In genomic region chr11:1245717-1246116, GRCh38 we compare ENCODE assay signal across 12 cellular contexts. TPM values are rescaled to one million over a fixed set of nuclear protein-coding genes. Genes with fewer than 3 reads are reported as not detected.
"Had no signal": no experiment of that assay in that cellular context is flagged by ENCODE, and none has a peak within 500 bp of the region (broad histone marks: within the 10 kb centered on the region; RNA-seq: fewer than 3 reads in every experiment).

No MANE protein-coding gene starts in this region.

RNA-seq across cellular contexts. Expression of gene MUC5B, which starts 22.9 kb away (rescaled TPM):
- total RNA-seq: activated CD4-positive, alpha-beta memory T cell treated with anti-CD3 and anti-CD28 coated beads, Interleukin-2, amount 10 ng/mL, durations not matched to agents 7 days and 5 days; activated CD4-positive, alpha-beta T cell treated with anti-CD3 and anti-CD28 coated beads for 36 hours; activated CD4-positive, alpha-beta T cell treated with anti-CD3 and anti-CD28 coated beads, Interleukin-2, amount 10 ng/mL, durations not matched to agents 7 days and 5 days; activated CD8-positive, alpha-beta memory T cell treated with anti-CD3 and anti-CD28 coated beads, Interleukin-2, amount 10 ng/mL, durations not matched to agents 7 days and 5 days; activated CD8-positive, alpha-beta T cell treated with anti-CD3 and anti-CD28 coated beads, Interleukin-2, amount 10 ng/mL, durations not matched to agents 7 days and 5 days; activated naive CD8-positive, alpha-beta T cell treated with anti-CD3 and anti-CD28 coated beads, Interleukin-2, amount 10 ng/mL, durations not matched to agents 7 days and 5 days; activated T-helper 2 cell treated with anti-CD3 and anti-CD28 coated beads, Interferon-gamma antibody, Interleukin-2, Interleukin-4, amounts not matched to agents 10 μg/mL and 5 μg/mL and 100 μg/mL, durations not matched to agents 14 hours and 24 hours and 36 hours; bronchial epithelial cell; cardiac muscle cell; T-helper 1 cell treated with Interleukin-12 subunit alpha and Interleukin-12 subunit beta and Interleukin-4 antibody, amounts not matched to agents 30 ng/mL and 1 ng/mL, for 36 hours; T-helper 17 cell; T-helper 2 cell treated with Interferon-gamma antibody and Interleukin-4, amounts not matched to agents 100 ng/mL and 5 ng/mL, for 36 hours had no signal
